Comparison of ENCODE assay signal across 13 cellular contexts in the genomic region with DNA sequence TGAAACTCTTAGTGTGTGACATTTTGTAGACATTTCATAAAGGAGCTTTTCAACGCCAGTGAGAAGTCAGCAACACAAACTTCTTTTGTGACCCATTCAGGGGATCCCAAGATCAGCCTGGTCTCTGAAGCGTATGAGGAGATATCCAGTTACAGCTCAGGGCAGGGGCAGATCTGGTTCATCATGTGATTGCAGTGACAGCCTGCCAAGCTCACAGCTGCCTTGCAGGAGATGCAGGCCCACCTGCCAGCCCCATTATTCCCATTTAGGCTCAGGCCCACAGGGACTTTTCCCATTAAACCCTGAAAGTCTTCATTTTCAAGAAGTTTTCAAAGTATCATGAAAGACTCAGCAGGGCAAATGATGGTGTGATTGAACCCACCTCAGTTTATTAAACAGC. TPM values are rescaled to one million over a fixed set of nuclear protein-coding genes. Genes with fewer than 3 reads are reported as not detected.
DNase-seq lines count a peak whose midpoint lies in the region; ATAC-seq, FAIRE-seq and TF ChIP-seq lines count a peak whose summit lies in the region.
"Had no signal": no experiment of that assay in that cellular context is flagged by ENCODE, and none has a peak within 500 bp of the region (broad histone marks: within the 10 kb centered on the region; RNA-seq: fewer than 3 reads in every experiment).

No MANE protein-coding gene starts in this region.

- no peaks in the 10 kb centered on the region for H3K9me3 ChIP-seq in thyroid gland
- H3K9me3 ChIP-seq: tibial artery had no signal

- DNase-seq in Right ventricle myocardium inferior (ENCODE audit: missing footprints) (no peak), cardiac septum (ENCODE audit: low spot score) (no peak), NCI-H510A (lab: John Stamatoyannopoulos, UW) (peak; percentile 61), glomerular visceral epithelial cell (ENCODE audit: extremely low spot score) (peak; percentile 14), thyroid gland (peak; percentile 61 to 70), GM12892 (ENCODE audit: insufficient read length) (no peak), SIG-M5 treated with dmso at 0.1 percent for 504 hours (lab: John Stamatoyannopoulos, UW; ENCODE audit: unreplicated experiment) (no peak)
- no peak for DNase-seq in activated T-cell treated with anti-CD3 and anti-CD28 coated beads, Interleukin-2, amount 50 U/mL, for 4 hours
- DNase-seq: ACHN, hippocampal formation, naive B cell, tibial artery had no signal

- no peaks in the 10 kb centered on the region for H3K36me3 ChIP-seq in thyroid gland
- H3K36me3 ChIP-seq: tibial artery had no signal

- no peak for TF ChIP-seq CTCF in thyroid gland (IDR thresholded peaks at IDR 0.05)

- H3K27ac ChIP-seq in thyroid gland: peak overlapping the region in 1 of 3 donors; percentile 25
- H3K27ac ChIP-seq: tibial artery had no signal

- H3K36me3 Mint-ChIP-seq in activated T-cell treated with anti-CD3 and anti-CD28 coated beads, Interleukin-2, amount 50 U/mL, for 4 hours (ENCODE audit: insufficient read depth): no peaks in the 10 kb centered on the region

- TF ChIP-seq POLR2A in thyroid gland (IDR thresholded peaks at IDR 0.05): no peak
- no peak for TF ChIP-seq POLR2A in GM12892 (IDR thresholded peaks at IDR 0.05; ENCODE audit: low read depth, low read length)

- no peaks in the 10 kb centered on the region for H3K4me1 Mint-ChIP-seq in activated T-cell treated with anti-CD3 and anti-CD28 coated beads, Interleukin-2, amount 50 U/mL, for 4 hours (ENCODE audit: low read depth)
- H3K4me1 Mint-ChIP-seq: naive B cell had no signal

- H3K27me3 Mint-ChIP-seq in activated T-cell treated with anti-CD3 and anti-CD28 coated beads, Interleukin-2, amount 50 U/mL, for 4 hours (ENCODE audit: low read depth): peaks cover 5% of the 10 kb centered on the region

- whole genome bisulfite sequencing in thyroid gland, 2 donors: 50% methylated on average over 2 of the region's 2 CpGs

- H3K4me3 ChIP-seq in thyroid gland (replicated peaks in 1 of 3): no peak overlapping the region
- H3K4me3 ChIP-seq: tibial artery had no signal

- no peak overlapping the region for H3K4me3 Mint-ChIP-seq in activated T-cell treated with anti-CD3 and anti-CD28 coated beads, Interleukin-2, amount 50 U/mL, for 4 hours
- H3K4me3 Mint-ChIP-seq: naive B cell had no signal

- H3K27me3 ChIP-seq in thyroid gland: no peaks in the 10 kb centered on the region
- H3K27me3 ChIP-seq: tibial artery had no signal

- peak; percentile 63 for ATAC-seq in Right ventricle myocardium inferior
- no peak for ATAC-seq in activated T-cell treated with anti-CD3 and anti-CD28 coated beads, Interleukin-2, amount 50 U/mL, for 4 hours

- no peaks in the 10 kb centered on the region for H3K9me3 Mint-ChIP-seq in activated T-cell treated with anti-CD3 and anti-CD28 coated beads, Interleukin-2, amount 50 U/mL, for 4 hours
- H3K9me3 Mint-ChIP-seq: activated T-helper 2 cell treated with anti-CD3 and anti-CD28 coated beads, Interferon-gamma antibody, Interleukin-2, Interleukin-4, amounts not matched to agents 10 μg/mL and 5 μg/mL and 100 μg/mL, durations not matched to agents 14 hours and 24 hours and 36 hours had no signal

- intact Hi-C loops in Right ventricle myocardium inferior (cut with DNase I): no loop called here
- intact Hi-C loops in cardiac septum (cut with DNase I): no loop called here
- intact Hi-C loops in thyroid gland (cut with DNase I): no loop called here

- no peak for FAIRE-seq in GM12892 (lab: Jason Lieb, UNC)

- H3K4me1 ChIP-seq in thyroid gland: peaks cover 3 to 6% of the 10 kb centered on the region in 2 donors
- H3K4me1 ChIP-seq: tibial artery had no signal

RNA-seq across cellular contexts. Expression of a gene that starts 38.3 kb away (rescaled TPM):
- total RNA-seq in Right ventricle myocardium inferior (2.2 TPM), cardiac septum (5.9 TPM), thyroid gland (10 to 100 TPM; 14.1 to 26.3 (median 20.9) TPM)
- total RNA-seq in activated T-cell treated with anti-CD3 and anti-CD28 coated beads, Interleukin-2, amount 50 U/mL, for 4 hours: under 1 TPM; 0.27 to 0.74 (median 0.33) TPM
- 0.34 TPM for polyA plus RNA-seq in GM12892 (2012; ENCODE audit: missing spikeins)

Comparison
In these comparisons a context has a peak if more than half of its experiments do, and no peak if none do; other contexts are left out.
1. DNase-seq: peak in NCI-H510A (single experiment), glomerular visceral epithelial cell (single experiment) and thyroid gland (2 of 2); none in Right ventricle myocardium inferior (single experiment), cardiac septum (single experiment), activated T-cell treated with anti-CD3 and anti-CD28 coated beads, Interleukin-2, amount 50 U/mL, for 4 hours (single experiment), GM12892 (single experiment) and SIG-M5 treated with dmso at 0.1 percent for 504 hours (single experiment).